Comparison of ENCODE assay signal across 1 cellular context in genomic region chrX:41336447-41336846, GRCh38.
TF ChIP-seq lines count a peak whose summit lies in the region.

No MANE protein-coding gene starts in this region.

TF ChIP-seq in K562, 482 proteins besides CTCF, POLR2A, EP300 and RAD21 (continued from another document):
- TF ChIP-seq TOE1 (IDR thresholded peaks at IDR 0.05; ENCODE audit: borderline replicate concordance) (peak; percentile 61; the same call in 1 of the 2 replicates), TOE1 (CRISPR knock-in tag; IDR thresholded peaks at IDR 0.05; ENCODE audit: borderline replicate concordance, low read depth) (no peak), SAFB (IDR thresholded peaks at IDR 0.05; ENCODE audit: borderline replicate concordance, low read depth, low read length) (no peak), TFE3 (CRISPR knock-in tag; IDR thresholded peaks at IDR 0.05) (peak; percentile 75), TRIM28 (IDR thresholded peaks at IDR 0.05) (no peak)
